31 cellular contexts compared by ENCODE assay signal in the genomic region with DNA sequence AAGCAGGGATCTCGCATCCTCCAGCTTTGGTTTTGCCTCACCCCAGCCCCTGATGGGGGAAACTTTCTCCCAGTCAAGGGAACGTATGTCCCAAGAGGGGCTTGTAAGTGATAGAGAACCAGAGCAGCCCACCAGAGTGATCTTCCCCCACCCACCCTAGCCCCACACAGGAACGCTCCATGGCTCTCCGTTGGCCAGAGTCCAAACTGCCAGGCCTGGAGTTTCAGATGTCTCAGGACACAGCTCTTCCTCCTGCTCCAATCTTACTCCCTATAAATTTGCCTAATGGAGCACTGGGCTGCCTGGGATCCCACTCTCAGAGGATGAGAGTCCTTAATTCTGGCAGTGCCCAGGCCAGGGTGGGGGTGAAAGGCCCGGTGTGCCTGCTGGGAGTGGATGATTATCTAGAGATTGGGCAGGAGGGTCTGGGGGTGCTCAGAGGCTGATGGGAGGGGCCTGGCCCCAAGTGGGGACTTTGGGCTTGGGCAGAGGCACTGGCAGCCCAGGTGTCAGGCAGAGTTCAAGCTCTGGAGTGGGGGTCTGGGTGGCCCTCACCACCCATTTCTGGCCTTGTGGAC.
DNase-seq lines count a peak whose midpoint lies in the region; ATAC-seq, FAIRE-seq and TF ChIP-seq lines count a peak whose summit lies in the region.
"Had no signal": no experiment of that assay in that cellular context is flagged by ENCODE, and none has a peak within 500 bp of the region (broad histone marks: within the 10 kb centered on the region; RNA-seq: fewer than 3 reads in every experiment).

No MANE protein-coding gene starts in this region.

- no peaks in the 10 kb centered on the region for H3K4me1 Mint-ChIP-seq in CD4-positive, alpha-beta T cell (ENCODE audit: low read depth)
- H3K4me1 Mint-ChIP-seq: activated naive CD4-positive, alpha-beta T cell treated with anti-CD3 and anti-CD28 coated beads, Interleukin-2, amount 50 U/mL, for 24 hours; immature natural killer cell; naive thymus-derived CD4-positive, alpha-beta T cell had no signal

- no peaks in the 10 kb centered on the region for H3K79me1 ChIP-seq in H1 (ENCODE audit: low read depth, low read length)

- H3K56ac ChIP-seq in H1 (replicated peaks; ENCODE audit: insufficient read length, low read depth, low read length) = no peak overlapping the region

- H4K91ac ChIP-seq in H1 (replicated peaks; ENCODE audit: insufficient read length, low read length) = peak overlapping the region; percentile 79

- H3K27ac Mint-ChIP-seq in CD4-positive, alpha-beta T cell = no peak overlapping the region
- H3K27ac Mint-ChIP-seq: activated naive CD4-positive, alpha-beta T cell treated with anti-CD3 and anti-CD28 coated beads, Interleukin-2, amount 50 U/mL, for 24 hours; immature natural killer cell; naive thymus-derived CD4-positive, alpha-beta T cell had no signal

- H3K9ac ChIP-seq in H1 (replicated peaks in 1 of 4; ENCODE audit: extremely low read depth in 1 of 4, low read depth in 3 of 4, low read length in 3 of 4) = no peak overlapping the region

- no peaks in the 10 kb centered on the region for H3K36me3 ChIP-seq in PC-9 (ENCODE audit: low read depth)
- no peaks in the 10 kb centered on the region for H3K36me3 ChIP-seq in H1 (ENCODE audit: control insufficient read depth in 2 of 4, insufficient read depth in 4 of 4, low read length in 3 of 4)
- no peaks in the 10 kb centered on the region for H3K36me3 ChIP-seq in mucosa of descending colon (ENCODE audit: low read depth)
- H3K36me3 ChIP-seq in thyroid gland = no peaks in the 10 kb centered on the region
- H3K36me3 ChIP-seq: BLaER1 treated with 17β-estradiol and CSF1 and Interleukin-3, amounts not matched to agents 10 nM and 100 nM; SJSA1; suprapubic skin had no signal

- H3K9me3 Mint-ChIP-seq in CD4-positive, alpha-beta T cell = no peaks in the 10 kb centered on the region
- H3K9me3 Mint-ChIP-seq: activated naive CD4-positive, alpha-beta T cell treated with anti-CD3 and anti-CD28 coated beads, Interleukin-2, amount 50 U/mL, for 24 hours; immature natural killer cell had no signal

- H3K4me2 ChIP-seq in PC-9 (peak overlapping the region; percentile 57), H1 (ENCODE audit: insufficient read depth in 1 of 2, low read depth in 2 of 2, low read length in 2 of 2) (peak overlapping the region; percentile 35 to 38; a peak in 2 of 4 replicates)
- H3K4me2 ChIP-seq: smooth muscle cell had no signal

- H3K9me2 ChIP-seq in PC-9 (ENCODE audit: insufficient read depth) = no peaks in the 10 kb centered on the region

- intact Hi-C loops in PC-9 (cut with micrococcal nuclease; ENCODE audit: unreplicated experiment) (no loop called here), mucosa of descending colon (cut with DNase I, micrococcal nuclease) (no loop called here), thyroid gland (cut with DNase I) (no loop called here), sciatic nerve (cut with DNase I) (no loop called here)
- intact Hi-C loops in CD4-positive, alpha-beta T cell (cut with DNase I, micrococcal nuclease) = no loop called here

- TF ChIP-seq POLR2A in H1 (IDR thresholded peaks at IDR 0.05; ENCODE audit: control extremely low read depth in 1 of 2, low read depth in 2 of 2, low read length in 2 of 2) (no peak), thyroid gland (IDR thresholded peaks at IDR 0.05) (no peak)

- TF ChIP-seq CTCF in PC-9 (conservative IDR thresholded peaks at IDR 0.05) (no peak), H1 (IDR thresholded peaks at IDR 0.05; ENCODE audit: control extremely low read depth in 1 of 3, insufficient read depth in 1 of 3, low read depth in 1 of 3, low read length in 3 of 3) (no peak), mucosa of descending colon (IDR thresholded peaks at IDR 0.05) (no peak), thyroid gland (IDR thresholded peaks at IDR 0.05) (no peak)
- no peak for TF ChIP-seq CTCF in CD4-positive, alpha-beta T cell (IDR thresholded peaks at IDR 0.05)

- H2BK15ac ChIP-seq in H1 (ENCODE audit: low read length) = no peak overlapping the region

- 92% methylated on average over 4 of the region's 5 CpGs; no CpG with 5 or more reads in 1 of the 2 experiments for WGBS in H1 (ENCODE audit: extremely low coverage in 1 of 2, insufficient coverage in 1 of 2, insufficient read length in 1 of 2, insufficient replicate concordance in 2 of 2, low coverage in 1 of 2, low lambda C conversion rate in 2 of 2, missing lambda C conversion rate in 1 of 2), 2 experiments
- 20 to 67% methylated on average over 3 to 4 of the region's 5 CpGs for WGBS in thyroid gland, 2 donors

- H4K20me1 ChIP-seq in PC-9 (ENCODE audit: insufficient read depth) (no peaks in the 10 kb centered on the region), H1 (replicated peaks in 1 of 2; ENCODE audit: control insufficient read depth in 1 of 2, insufficient read depth in 2 of 2, low read length in 2 of 2) (peaks cover 0 to 2% of the 10 kb centered on the region in 2 experiments)

- DNase-seq in PC-9 (no peak), H1 (ENCODE audit: low read depth in 1 of 2, low spot score in 2 of 2) (no peak), mucosa of descending colon (peak in 2 of 3 donors; percentile 12 to 25), thyroid gland (no peak), NK-92 (lab: John Stamatoyannopoulos, UW; ENCODE audit: unreplicated experiment) (no peak), sciatic nerve (ENCODE audit: low spot score) (no peak)
- DNase-seq in CD4-positive, alpha-beta T cell = no peak
- DNase-seq: activated CD4-positive, alpha-beta T cell treated with anti-CD3 and anti-CD28 coated beads for 48 hours; activated CD8-positive, alpha-beta memory T cell treated with anti-CD3 and anti-CD28 coated beads for 24 hours; activated T-cell treated with anti-CD3 and anti-CD28 coated beads for 4 hours; amniotic stem cell; COR-L47; GDM1; immature natural killer cell; Karpas-422; midbrain; naive thymus-derived CD4-positive, alpha-beta T cell; NCI-H1436; NCI-H2081; NCI-H226; retina; stimulated activated naive CD4-positive, alpha-beta T cell treated with Interleukin-2 at 50 U/mL for 16 hours had no signal

- H4K5ac ChIP-seq in H1 (ENCODE audit: insufficient read length, low read depth, low read length) = no peak overlapping the region

- peak overlapping the region; percentile 74; the same call in 1 of the 2 replicates for H2BK5ac ChIP-seq in H1 (ENCODE audit: low read depth, low read length)

- H3K23ac ChIP-seq in H1 (ENCODE audit: insufficient read length) = no peak overlapping the region

- no peak overlapping the region; the same call in 1 of the 2 replicates for H2AK5ac ChIP-seq in H1 (ENCODE audit: low read depth, low read length)

- peaks cover 13% of the 10 kb centered on the region for H3F3A ChIP-seq in PC-9 (ENCODE audit: insufficient read depth, low read depth)

- no peak overlapping the region for H3K4ac ChIP-seq in H1 (replicated peaks; ENCODE audit: insufficient read length, low read depth, low read length)

- H3K27ac ChIP-seq in PC-9 = peak overlapping the region; percentile 27; the same call in 1 of the 2 replicates
- H3K27ac ChIP-seq in H1 (ENCODE audit: low read depth, low read length) = no peak overlapping the region
- peak overlapping the region in 2 of 3 donors; percentile 16 to 80 for H3K27ac ChIP-seq in thyroid gland
- H3K27ac ChIP-seq in CD4-positive, alpha-beta T cell (ENCODE audit: low read depth, low read length) = no peak overlapping the region
- H3K27ac ChIP-seq: BLaER1 treated with 17β-estradiol and CSF1 and Interleukin-3, amounts not matched to agents 10 nM and 100 nM; SJSA1; suprapubic skin had no signal

- peak overlapping the region; percentile 81 for H3K18ac ChIP-seq in H1 (ENCODE audit: extremely low read depth, low read length)

- CTCF ChIA-PET in PC-9 (lab: Charles Lee) (no interaction called here), H1 (lab: Charles Lee; ENCODE audit: partially characterized antibody) (interaction anchor here (1.1 to 6.6 kb wide), 5 partner anchors 10 to 116 kb away, joined by 4 to 39 read pairs (median 7); no protein-coding TSS in a partner anchor)
- CTCF ChIA-PET in CD4-positive, alpha-beta T cell (lab: Charles Lee) = no interaction called here

- no peak overlapping the region for H2AFZ ChIP-seq in PC-9
- H2AFZ ChIP-seq in H1 (ENCODE audit: low read length) = peak overlapping the region; percentile 73

- H3K4me3 ChIP-seq in PC-9 (no peak overlapping the region; the same call in 1 of the 2 replicates), H1 (ENCODE audit: extremely low read depth in 1 of 4, insufficient read depth in 2 of 4, low read depth in 3 of 4, low read length in 4 of 4) (no peak overlapping the region), mucosa of descending colon (no peak overlapping the region), thyroid gland (replicated peaks in 1 of 3) (no peak overlapping the region)
- H3K4me3 ChIP-seq: BLaER1 treated with 17β-estradiol and CSF1 and Interleukin-3, amounts not matched to agents 10 nM and 100 nM; SJSA1; smooth muscle cell; suprapubic skin had no signal

- H3K9me3 ChIP-seq in PC-9 (ENCODE audit: insufficient read depth, low read depth) = no peaks in the 10 kb centered on the region
- H3K9me3 ChIP-seq in H1 (ENCODE audit: insufficient read depth in 2 of 2, low read depth in 1 of 2, low read length in 1 of 2) = no peaks in the 10 kb centered on the region
- no peaks in the 10 kb centered on the region for H3K9me3 ChIP-seq in mucosa of descending colon
- H3K9me3 ChIP-seq in thyroid gland = no peaks in the 10 kb centered on the region
- no peaks in the 10 kb centered on the region for H3K9me3 ChIP-seq in CD4-positive, alpha-beta T cell (ENCODE audit: control insufficient read depth, low read length)
- H3K9me3 ChIP-seq: BLaER1 treated with 17β-estradiol and CSF1 and Interleukin-3, amounts not matched to agents 10 nM and 100 nM; SJSA1; suprapubic skin had no signal

- H3K36me3 Mint-ChIP-seq in CD4-positive, alpha-beta T cell (ENCODE audit: low read depth) = no peaks in the 10 kb centered on the region
- H3K36me3 Mint-ChIP-seq: activated naive CD4-positive, alpha-beta T cell treated with anti-CD3 and anti-CD28 coated beads, Interleukin-2, amount 50 U/mL, for 24 hours; brain; immature natural killer cell; naive thymus-derived CD4-positive, alpha-beta T cell had no signal

- H4K8ac ChIP-seq in H1 (ENCODE audit: extremely low read depth, insufficient read depth, low read length) = peak overlapping the region; percentile 82

- H2BK20ac ChIP-seq in H1 (ENCODE audit: low read length) = 0 out of 2 replicates have a peak overlapping the region, but pooled peaks have one; percentile 15

- H3K27me3 ChIP-seq in PC-9 (ENCODE audit: insufficient read depth, low read depth) (no peaks in the 10 kb centered on the region), H1 (replicated peaks in 1 of 4; ENCODE audit: control insufficient read depth in 3 of 4, extremely low read depth in 1 of 4, insufficient read depth in 3 of 4, low read length in 3 of 4) (peaks cover 0 to 5% (median under 1%) of the 10 kb centered on the region in 4 experiments; a peak in 3 of 7 replicates), thyroid gland (no peaks in the 10 kb centered on the region)
- peaks cover 8% of the 10 kb centered on the region for H3K27me3 ChIP-seq in CD4-positive, alpha-beta T cell (ENCODE audit: control insufficient read depth, insufficient read depth, low read length)
- H3K27me3 ChIP-seq: SJSA1 had no signal

- POLR2A ChIA-PET in PC-9 (lab: Charles Lee; ENCODE audit: unreplicated experiment) = no interaction called here
- POLR2A ChIA-PET in H1 (lab: Charles Lee; ENCODE audit: partially characterized antibody) = interaction anchor here (1.1 to 2.0 kb wide), 2 partner anchors 9 to 18 kb away, joined by 3 to 5 read pairs; no protein-coding TSS in a partner anchor
- POLR2A ChIA-PET in CD4-positive, alpha-beta T cell (lab: Charles Lee) = no interaction called here

- H2BK12ac ChIP-seq in H1 (ENCODE audit: low read depth, low read length) = peak overlapping the region; percentile 77

- no peak for TF ChIP-seq EP300 in H1 (IDR thresholded peaks at IDR 0.05; ENCODE audit: borderline replicate concordance in 1 of 2, low read depth in 2 of 2, low read length in 2 of 2)

- peaks cover 27% of the 10 kb centered on the region for H3K27me3 Mint-ChIP-seq in CD4-positive, alpha-beta T cell

- peak overlapping the region; percentile 4 for H2BK120ac ChIP-seq in H1 (replicated peaks; ENCODE audit: low read depth, low read length)

- TF ChIP-seq RAD21 in H1 (IDR thresholded peaks at IDR 0.05 in 1 of 2, conservative IDR thresholded peaks at IDR 0.05 in 1 of 2; ENCODE audit: low read depth in 2 of 2, low read length in 2 of 2) = no peak

- no peak for FAIRE-seq in H1 (lab: Jason Lieb, UNC)
- FAIRE-seq: endothelial cell of umbilical vein, RCC 7860 had no signal

- H3K4me3 Mint-ChIP-seq in CD4-positive, alpha-beta T cell = no peak overlapping the region
- H3K4me3 Mint-ChIP-seq: activated naive CD4-positive, alpha-beta T cell treated with anti-CD3 and anti-CD28 coated beads, Interleukin-2, amount 50 U/mL, for 24 hours; brain; immature natural killer cell; naive thymus-derived CD4-positive, alpha-beta T cell had no signal

- no peaks in the 10 kb centered on the region; the same call in 1 of the 2 replicates for H3K23me2 ChIP-seq in H1 (ENCODE audit: low read depth, low read length)

- no peak for ATAC-seq in mucosa of descending colon
- no peak for ATAC-seq in CD4-positive, alpha-beta T cell (ENCODE audit: poor library complexity)
- ATAC-seq in sciatic nerve = no peak
- ATAC-seq: left lobe of liver; naive thymus-derived CD4-positive, alpha-beta T cell had no signal

- no TSS peak for BruUV-seq in PC-9 (replicated peaks; lab: Mats Ljungman, UMichigan)

- H3K14ac ChIP-seq in H1 (ENCODE audit: insufficient read length) = no peak overlapping the region

- H3K4me1 ChIP-seq in PC-9 (replicated peaks; ENCODE audit: insufficient read depth) (peaks cover 51% of the 10 kb centered on the region), H1 (replicated peaks in 1 of 4; ENCODE audit: control insufficient read depth in 3 of 4, insufficient read depth in 4 of 4, low read length in 3 of 4) (peaks cover 0 to 20% (median 13%) of the 10 kb centered on the region in 4 experiments; a peak in 6 of 7 replicates), mucosa of descending colon (ENCODE audit: low read depth) (no peaks in the 10 kb centered on the region), thyroid gland (peaks cover 10 to 19% of the 10 kb centered on the region in 2 donors)

- H3K79me2 ChIP-seq in PC-9 (ENCODE audit: low read depth) (no peaks in the 10 kb centered on the region), H1 (ENCODE audit: control insufficient read depth in 1 of 2, insufficient read depth in 2 of 2, low read length in 2 of 2) (no peaks in the 10 kb centered on the region)

Comparison
In these comparisons a context has a peak if more than half of its experiments do, and no peak if none do; other contexts are left out.
1. DNase-seq: peak in mucosa of descending colon (2 of 3); none in PC-9 (0 of 2), H1 (0 of 2), thyroid gland (0 of 2), NK-92 (single experiment), CD4-positive, alpha-beta T cell (0 of 10) and sciatic nerve (single experiment).
2. H3K27ac ChIP-seq: peak in PC-9 (single experiment) and thyroid gland (2 of 3); none in H1 (single experiment) and CD4-positive, alpha-beta T cell (single experiment).